14 cellular contexts compared by ENCODE assay signal in genomic region chr3:101900316-101900715, GRCh38.
"Had no signal": no experiment of that assay in that cellular context is flagged by ENCODE, and none has a peak within 500 bp of the region (broad histone marks: within the 10 kb centered on the region; RNA-seq: fewer than 3 reads in every experiment).

No MANE protein-coding gene starts in this region.

- ATAC-seq: activated T-cell treated with anti-CD3 and anti-CD28 coated beads, Interleukin-2, amount 50 U/mL, for 4 hours; left lobe of liver had no signal

- H2AFZ ChIP-seq: neural progenitor cell had no signal

- H3K27me3 Mint-ChIP-seq: activated naive CD8-positive, alpha-beta T cell treated with anti-CD3 and anti-CD28 coated beads for 36 hours had no signal

- H3K9me3 Mint-ChIP-seq: activated T-cell treated with anti-CD3 and anti-CD28 coated beads, Interleukin-2, amount 50 U/mL, for 4 hours had no signal

- H3K27ac Mint-ChIP-seq: activated naive CD8-positive, alpha-beta T cell treated with anti-CD3 and anti-CD28 coated beads for 36 hours; neural progenitor cell had no signal

- H3K36me3 ChIP-seq: esophagus muscularis mucosa, neural progenitor cell, ovary, stomach, thoracic aorta had no signal

- H3K9me3 ChIP-seq: esophagus muscularis mucosa, ovary, stomach, thoracic aorta had no signal

- H3K9ac ChIP-seq: neural progenitor cell had no signal

- DNase-seq: activated gamma-delta T cell; activated naive CD8-positive, alpha-beta T cell treated with anti-CD3 and anti-CD28 coated beads for 36 hours; activated T-cell treated with anti-CD3 and anti-CD28 coated beads, Interleukin-2, amount 50 U/mL, for 4 hours; anterior cingulate cortex; ovary; stimulated activated CD4-positive, alpha-beta T cell treated with anti-CD3 and anti-CD28 coated beads, Interleukin-4, amount 100 ng/mL, for 24 hours; stomach; T-helper 2 cell had no signal

- H3K4me1 ChIP-seq: esophagus muscularis mucosa, neural progenitor cell, stomach had no signal

- H3K27ac ChIP-seq: esophagus muscularis mucosa, neural progenitor cell, ovary, stomach, thoracic aorta had no signal

- H3K4me2 ChIP-seq: neural progenitor cell had no signal

- H3K36me3 Mint-ChIP-seq: activated naive CD8-positive, alpha-beta T cell treated with anti-CD3 and anti-CD28 coated beads for 36 hours; neural progenitor cell had no signal

- H3K4me1 Mint-ChIP-seq: neural progenitor cell had no signal

- H3K27me3 ChIP-seq: esophagus muscularis mucosa, neural progenitor cell, ovary, stomach had no signal

- FAIRE-seq: TTC549, urothelium cell line had no signal

- H3K4me3 ChIP-seq: esophagus muscularis mucosa, neural progenitor cell, ovary, stomach, thoracic aorta had no signal

- H3K4me3 Mint-ChIP-seq: activated naive CD8-positive, alpha-beta T cell treated with anti-CD3 and anti-CD28 coated beads for 36 hours; activated T-cell treated with anti-CD3 and anti-CD28 coated beads, Interleukin-2, amount 50 U/mL, for 4 hours; neural progenitor cell had no signal
